In the genomic region with DNA sequence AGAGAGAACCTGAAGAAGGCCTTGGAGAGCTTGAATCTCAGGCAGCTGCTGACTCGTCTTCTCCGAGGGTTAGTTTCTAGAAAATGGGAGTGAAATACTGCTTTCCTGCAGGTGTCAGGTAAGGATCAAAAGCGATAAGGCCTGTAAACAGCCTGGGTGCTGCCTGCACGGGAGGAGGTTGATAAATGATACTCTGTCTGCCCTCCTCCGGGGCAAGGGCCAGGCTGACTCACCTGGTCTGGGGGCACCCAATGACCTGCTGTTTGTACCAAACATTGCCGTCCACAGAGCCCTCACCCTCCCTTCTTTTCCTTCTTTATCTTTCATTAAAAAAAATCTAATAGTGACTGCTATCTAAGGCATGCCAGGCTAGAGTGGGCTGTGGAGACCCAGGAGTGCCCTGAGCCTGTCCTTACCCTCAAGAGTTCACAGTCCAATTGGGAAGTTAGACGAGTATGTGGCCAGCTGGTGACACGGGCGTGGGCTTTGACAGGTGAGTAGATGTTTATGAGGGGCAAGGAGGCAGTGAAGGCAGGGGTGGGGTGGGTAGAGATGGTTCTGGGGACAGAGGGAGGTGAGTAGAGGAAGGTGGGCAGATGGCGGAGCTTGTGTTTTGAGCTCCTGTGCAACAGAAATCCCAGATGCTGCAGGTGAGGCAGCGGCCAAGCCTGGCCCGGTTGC, we compare ENCODE assay signal across 1 cellular context.
TF ChIP-seq lines count a peak whose summit lies in the region.

No MANE protein-coding gene starts in this region.

TF ChIP-seq in HepG2, 621 proteins besides CTCF, POLR2A, EP300 and RAD21 (continued from another document):
- TF ChIP-seq, protein P1, sequence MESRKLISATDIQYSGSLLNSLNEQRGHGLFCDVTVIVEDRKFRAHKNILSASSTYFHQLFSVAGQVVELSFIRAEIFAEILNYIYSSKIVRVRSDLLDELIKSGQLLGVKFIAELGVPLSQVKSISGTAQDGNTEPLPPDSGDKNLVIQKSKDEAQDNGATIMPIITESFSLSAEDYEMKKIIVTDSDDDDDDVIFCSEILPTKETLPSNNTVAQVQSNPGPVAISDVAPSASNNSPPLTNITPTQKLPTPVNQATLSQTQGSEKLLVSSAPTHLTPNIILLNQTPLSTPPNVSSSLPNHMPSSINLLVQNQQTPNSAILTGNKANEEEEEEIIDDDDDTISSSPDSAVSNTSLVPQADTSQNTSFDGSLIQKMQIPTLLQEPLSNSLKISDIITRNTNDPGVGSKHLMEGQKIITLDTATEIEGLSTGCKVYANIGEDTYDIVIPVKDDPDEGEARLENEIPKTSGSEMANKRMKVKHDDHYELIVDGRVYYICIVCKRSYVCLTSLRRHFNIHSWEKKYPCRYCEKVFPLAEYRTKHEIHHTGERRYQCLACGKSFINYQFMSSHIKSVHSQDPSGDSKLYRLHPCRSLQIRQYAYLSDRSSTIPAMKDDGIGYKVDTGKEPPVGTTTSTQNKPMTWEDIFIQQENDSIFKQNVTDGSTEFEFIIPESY (CRISPR knock-in tag; IDR thresholded peaks at IDR 0.05), result no peak
- TF ChIP-seq ARNT2 (CRISPR knock-in tag; IDR thresholded peaks at IDR 0.05; ENCODE audit: low read depth), result no peak
